Comparison of ENCODE assay signal across 9 cellular contexts in the genomic region with DNA sequence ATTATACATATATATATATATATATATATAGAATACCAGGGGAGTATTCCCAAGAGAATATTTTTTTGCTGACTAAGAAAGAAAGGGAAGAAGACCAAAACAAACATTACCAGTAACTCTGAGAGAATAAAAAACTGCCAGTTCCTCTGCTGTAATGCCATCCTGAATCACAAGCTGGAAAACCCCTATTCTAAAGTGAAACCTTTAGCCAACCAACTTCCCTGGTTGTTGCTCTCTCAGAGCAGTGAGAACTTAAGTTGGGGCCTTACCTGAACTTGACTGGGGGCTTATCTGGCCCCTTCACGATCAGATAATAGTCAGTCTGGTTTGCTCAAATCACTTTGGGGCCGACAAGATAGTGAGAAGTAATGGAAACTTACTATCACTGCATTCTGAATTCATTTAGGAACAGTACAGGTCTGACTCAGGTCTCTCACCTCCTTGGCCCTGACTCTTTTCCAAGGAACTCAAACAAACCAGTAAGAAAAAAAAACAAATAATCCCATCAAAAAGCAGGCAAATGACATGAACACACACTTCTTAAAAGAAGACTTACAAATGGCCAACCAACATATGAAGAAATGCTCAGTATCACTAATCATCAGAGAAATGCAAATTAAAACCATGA.
A peak's percentile ranks its signal among the peaks of the same experiment; 100 is the strongest.
DNase-seq lines count a peak whose midpoint lies in the region; ATAC-seq, FAIRE-seq and TF ChIP-seq lines count a peak whose summit lies in the region.
"Had no signal": no experiment of that assay in that cellular context is flagged by ENCODE, and none has a peak within 500 bp of the region (broad histone marks: within the 10 kb centered on the region; RNA-seq: fewer than 3 reads in every experiment).

No MANE protein-coding gene starts in this region.

- peaks cover 34% of the 10 kb centered on the region for H3K4me1 Mint-ChIP-seq in activated B cell treated with CpG ODN at 0.5 μM for 24 hours

- no peaks in the 10 kb centered on the region for H3K79me2 ChIP-seq in GM23248 (ENCODE audit: insufficient read depth)
- H3K79me2 ChIP-seq in keratinocyte (ENCODE audit: control insufficient read depth, insufficient read depth, low read length) = no peaks in the 10 kb centered on the region

- H3K9ac ChIP-seq in GM23248 (no peak overlapping the region), keratinocyte (ENCODE audit: control insufficient read depth, extremely low read depth, insufficient read depth, low read length) (no peak overlapping the region)

- TF ChIP-seq CTCF in activated B cell treated with CpG ODN at 0.5 μM for 24 hours (IDR thresholded peaks at IDR 0.05) (no peak), keratinocyte (optimal IDR thresholded peaks at IDR 0.05 in 1 of 3, IDR thresholded peaks at IDR 0.05 in 1 of 3, conservative IDR thresholded peaks at IDR 0.05 in 1 of 3; ENCODE audit: extremely low read depth in 1 of 3, insufficient read depth in 2 of 3, low read length in 3 of 3) (no peak), vagina (IDR thresholded peaks at IDR 0.05) (no peak)

- H3K27ac Mint-ChIP-seq in activated B cell treated with CpG ODN at 0.5 μM for 24 hours = peak overlapping the region; percentile 98

- WGBS in GM23248 (ENCODE audit: low coverage in 1 of 2, low lambda C conversion rate in 2 of 2, missing lambda C conversion rate in 2 of 2), 2 experiments = 82 to 100% methylated on average over 2 of the region's 2 CpGs

- no peaks in the 10 kb centered on the region for H3K27me3 ChIP-seq in GM23248 (replicated peaks; ENCODE audit: insufficient read depth)
- H3K27me3 ChIP-seq in keratinocyte (ENCODE audit: control insufficient read depth, extremely low read depth, insufficient read depth, low read length) = no peaks in the 10 kb centered on the region
- no peaks in the 10 kb centered on the region for H3K27me3 ChIP-seq in vagina
- no peaks in the 10 kb centered on the region for H3K27me3 ChIP-seq in SJCRH30

- H2AFZ ChIP-seq in GM23248 (no peak overlapping the region), keratinocyte (ENCODE audit: control insufficient read depth, low read length) (peak overlapping the region; percentile 28)

- no peaks in the 10 kb centered on the region for H3K4me1 ChIP-seq in GM23248 (ENCODE audit: insufficient read depth)
- no peaks in the 10 kb centered on the region for H3K4me1 ChIP-seq in keratinocyte (ENCODE audit: control insufficient read depth, extremely low read depth, insufficient read depth, low read length)
- no peaks in the 10 kb centered on the region for H3K4me1 ChIP-seq in vagina
- no peaks in the 10 kb centered on the region for H3K4me1 ChIP-seq in SJCRH30

- H3K27me3 Mint-ChIP-seq in activated B cell treated with CpG ODN at 0.5 μM for 24 hours = no peaks in the 10 kb centered on the region

- H3K9me1 ChIP-seq in keratinocyte (ENCODE audit: control insufficient read depth, extremely low read depth, insufficient read depth, low read length) = no peaks in the 10 kb centered on the region

- H3K4me2 ChIP-seq in GM23248 (ENCODE audit: unreplicated experiment) (no peak overlapping the region), keratinocyte (ENCODE audit: control insufficient read depth, extremely low read depth, insufficient read depth, low read depth, low read length) (no peak overlapping the region)

- CTCF ChIA-PET in activated B cell treated with CpG ODN at 0.5 μM for 24 hours (lab: Charles Lee) = interaction anchor here (1.4 to 3.7 kb wide), 5 partner anchors 16 to 215 kb away, joined by 6 to 16 read pairs (median 6); no protein-coding TSS in a partner anchor

- no peaks in the 10 kb centered on the region for H3K9me3 Mint-ChIP-seq in activated B cell treated with CpG ODN at 0.5 μM for 24 hours

- no peak for FAIRE-seq in keratinocyte (lab: Jason Lieb, UNC)

- TF ChIP-seq POLR2A in vagina (IDR thresholded peaks at IDR 0.05) = no peak

- H4K20me1 ChIP-seq in GM23248 (ENCODE audit: insufficient read depth) (no peaks in the 10 kb centered on the region), keratinocyte (ENCODE audit: control insufficient read depth, extremely low read depth, insufficient read depth, low read length) (no peaks in the 10 kb centered on the region)

- H3K36me3 Mint-ChIP-seq in activated B cell treated with CpG ODN at 0.5 μM for 24 hours (ENCODE audit: low read depth) = peaks cover 29% of the 10 kb centered on the region

- no peaks in the 10 kb centered on the region for H3F3A ChIP-seq in GM23248 (ENCODE audit: insufficient read depth)

- in situ Hi-C loops in GM23248 (cut with MboI) = loop anchor here (5.0 kb wide), 1 partner anchor 217 kb away; no protein-coding TSS in a partner anchor

- no peak overlapping the region for H3K4me3 ChIP-seq in GM23248
- no peak overlapping the region for H3K4me3 ChIP-seq in keratinocyte (ENCODE audit: control insufficient read depth in 2 of 3, extremely low read depth in 1 of 3, insufficient read depth in 2 of 3, low read depth in 1 of 3, low read length in 3 of 3)
- no peak overlapping the region for H3K4me3 ChIP-seq in vagina
- H3K4me3 ChIP-seq in SJCRH30 = no peak overlapping the region

- intact Hi-C loops in activated B cell treated with CpG ODN at 0.5 μM for 24 hours (cut with micrococcal nuclease) (loop anchor here (1.0 to 2.0 kb wide), 4 partner anchors 16 to 342 kb away; partner anchors contain the start of gene RBMX), vagina (cut with DNase I) (no loop called here)

- DNase-seq in ELR (ENCODE audit: low read depth) = peak; percentile 8
- peak; percentile 38 for DNase-seq in GM23248
- no peak for DNase-seq in activated B cell treated with CpG ODN at 0.5 μM for 24 hours
- no peak for DNase-seq in keratinocyte (ENCODE audit: low read depth, low spot score)
- no peak for DNase-seq in vagina (ENCODE audit: extremely low spot score in 2 of 2)
- no peak for DNase-seq in SJCRH30
- no peak for DNase-seq in HT-29 (ENCODE audit: low spot score)
- DNase-seq: NCI-H526 treated with DMSO at 0.1 percent for 48 hours had no signal

- H3K27ac ChIP-seq in GM23248 (no peak overlapping the region), keratinocyte (ENCODE audit: control insufficient read depth, insufficient read depth, low read length) (no peak overlapping the region), vagina (no peak overlapping the region), SJCRH30 (no peak overlapping the region)

- POLR2A ChIA-PET in activated B cell treated with CpG ODN at 0.5 μM for 24 hours (lab: Charles Lee) = interaction anchor here (0.6 to 3.2 kb wide), 7 partner anchors 12 to 199 kb away, joined by 3 to 25 read pairs (median 6); partner anchors contain the start of genes ARHGEF6 and RBMX

- H3K36me3 ChIP-seq in GM23248 (ENCODE audit: low read depth) (no peaks in the 10 kb centered on the region), keratinocyte (ENCODE audit: control insufficient read depth in 2 of 2, extremely low read depth in 1 of 2, insufficient read depth in 2 of 2, low read length in 2 of 2) (no peaks in the 10 kb centered on the region), vagina (no peaks in the 10 kb centered on the region), SJCRH30 (no peaks in the 10 kb centered on the region)

- H3K9me3 ChIP-seq in GM23248 (ENCODE audit: low read depth) (no peaks in the 10 kb centered on the region), keratinocyte (ENCODE audit: control insufficient read depth, low read depth, low read length) (no peaks in the 10 kb centered on the region), vagina (no peaks in the 10 kb centered on the region), SJCRH30 (replicated peaks) (no peaks in the 10 kb centered on the region)

- dilution Hi-C loops in keratinocyte (cut with MboI; ENCODE audit: extremely low pct_ligation_motif_present, low sequenced_read_pairs) = no loop called here

- no peaks in the 10 kb centered on the region for H3K9me2 ChIP-seq in GM23248 (ENCODE audit: insufficient read depth)

- ATAC-seq in activated B cell treated with CpG ODN at 0.5 μM for 24 hours (ENCODE audit: low read depth) = peak; percentile 72
- ATAC-seq in GM18519 (IDR thresholded peaks at IDR 0.05; ENCODE audit: low FRiP score, unreplicated experiment) = no peak

- peak overlapping the region; percentile 70 for H3K4me3 Mint-ChIP-seq in activated B cell treated with CpG ODN at 0.5 μM for 24 hours

Comparison
In these comparisons a context has a peak if more than half of its experiments do, and no peak if none do; other contexts are left out.
1. DNase-seq: peak in ELR (single experiment) and GM23248 (single experiment); none in activated B cell treated with CpG ODN at 0.5 μM for 24 hours (single experiment), keratinocyte (single experiment), vagina (0 of 2), SJCRH30 (0 of 2) and HT-29 (single experiment).